Comparison of ENCODE assay signal across 9 cellular contexts in genomic region chr12:131592972-131593371, GRCh38.
DNase-seq lines count a peak whose midpoint lies in the region; ATAC-seq lines count a peak whose summit lies in the region.
"Had no signal": no experiment of that assay in that cellular context is flagged by ENCODE, and none has a peak within 500 bp of the region (broad histone marks: within the 10 kb centered on the region; RNA-seq: fewer than 3 reads in every experiment).

No MANE protein-coding gene starts in this region.

- peak; percentile 77 to 78 for ATAC-seq in CD4-positive, CD25-positive, alpha-beta regulatory T cell (ENCODE audit: low read depth in 2 of 2)
- ATAC-seq in GM18909 (IDR thresholded peaks at IDR 0.05; ENCODE audit: poor library complexity, unreplicated experiment) (peak; percentile 98), HG02870 (IDR thresholded peaks at IDR 0.05; ENCODE audit: unreplicated experiment) (peak; percentile 99), T-cell (replicated peaks in 1 of 4) (peak in 2 of 4 experiments; percentile 76 to 80)

- DNase-seq in CD4-positive, CD25-positive, alpha-beta regulatory T cell: peak in 1 of 3 donors; percentile 73
- DNase-seq in T-cell: no peak
- no peak for DNase-seq in T1000 (lab: John Stamatoyannopoulos, UW)
- no peak for DNase-seq in kidney tubule cell (ENCODE audit: low spot score)
- no peak for DNase-seq in SHP77 (lab: John Stamatoyannopoulos, UW)
- no peak for DNase-seq in NCI-H2107 treated with DMSO at 0.1 percent for 48 hours (lab: John Stamatoyannopoulos, UW; ENCODE audit: unreplicated experiment)

- no peaks in the 10 kb centered on the region for H3K27me3 ChIP-seq in CD4-positive, CD25-positive, alpha-beta regulatory T cell (ENCODE audit: control insufficient read depth, insufficient read depth, low read length)

- H3K27ac Mint-ChIP-seq in CD4-positive, CD25-positive, alpha-beta regulatory T cell: peak overlapping the region; percentile 13 to 87 (median 60)
- peak overlapping the region; percentile 1 to 72 for H3K27ac Mint-ChIP-seq in T-cell

- POLR2A ChIA-PET in T-cell (lab: Charles Lee): interaction anchor here in 1 of 2 donors (0.6 kb wide), 1 partner anchor 330 kb away, joined by 6 read pairs; no protein-coding TSS in a partner anchor

- CTCF ChIA-PET in T-cell (lab: Charles Lee): no interaction called here

- no peak overlapping the region for H3K27ac ChIP-seq in CD4-positive, CD25-positive, alpha-beta regulatory T cell (ENCODE audit: insufficient read depth, low read length, poor library complexity, severe bottlenecking)
- H3K27ac ChIP-seq: KMS-11 had no signal

- H3K4me3 Mint-ChIP-seq in CD4-positive, CD25-positive, alpha-beta regulatory T cell: peak overlapping the region in 2 of 4 donors; percentile 6 to 47
- H3K4me3 Mint-ChIP-seq in T-cell: no peak overlapping the region

- peaks cover 10% of the 10 kb centered on the region for H3K4me1 ChIP-seq in CD4-positive, CD25-positive, alpha-beta regulatory T cell (ENCODE audit: control insufficient read depth, insufficient read depth, low read length, poor library complexity, severe bottlenecking)

- H3K36me3 ChIP-seq in CD4-positive, CD25-positive, alpha-beta regulatory T cell (ENCODE audit: control insufficient read depth, insufficient read depth, low read length): no peaks in the 10 kb centered on the region

- H3K4me3 ChIP-seq in CD4-positive, CD25-positive, alpha-beta regulatory T cell (ENCODE audit: low read depth, low read length): no peak overlapping the region

- H3K9me3 Mint-ChIP-seq in CD4-positive, CD25-positive, alpha-beta regulatory T cell: no peaks in the 10 kb centered on the region
- no peaks in the 10 kb centered on the region for H3K9me3 Mint-ChIP-seq in T-cell

- H3K36me3 Mint-ChIP-seq in CD4-positive, CD25-positive, alpha-beta regulatory T cell: no peaks in the 10 kb centered on the region
- H3K36me3 Mint-ChIP-seq in T-cell: no peaks in the 10 kb centered on the region

- H3K27me3 Mint-ChIP-seq in CD4-positive, CD25-positive, alpha-beta regulatory T cell: no peaks in the 10 kb centered on the region
- no peaks in the 10 kb centered on the region for H3K27me3 Mint-ChIP-seq in T-cell

- H3K4me1 Mint-ChIP-seq in CD4-positive, CD25-positive, alpha-beta regulatory T cell: peaks cover 0 to 13% (median 6%) of the 10 kb centered on the region in 4 donors
- peaks cover 7 to 11% (median 9%) of the 10 kb centered on the region in 3 donors for H3K4me1 Mint-ChIP-seq in T-cell

- no peaks in the 10 kb centered on the region for H3K9me3 ChIP-seq in CD4-positive, CD25-positive, alpha-beta regulatory T cell (ENCODE audit: control insufficient read depth in 2 of 2, low read length in 2 of 2)
